ENCODE assay signal across 1 cellular context in genomic region chr6:97757575-97757974, GRCh38.
TF ChIP-seq lines count a peak whose summit lies in the region.

No MANE protein-coding gene starts in this region.

TF ChIP-seq in HEK293, 187 proteins besides CTCF, POLR2A, EP300 and RAD21:
- no peak for TF ChIP-seq ZNF174 (tag by site-specific recombination; IDR thresholded peaks at IDR 0.05)
- 0 out of 2 replicates have a peak, but pooled peaks have one; percentile 28 for TF ChIP-seq ATF2 (tag by site-specific recombination; IDR thresholded peaks at IDR 0.05; ENCODE audit: low read depth)
TF ChIP-seq in HEK293: peak in this region for 1.
